ENCODE assay signal across 8 cellular contexts in genomic region chr16:3158498-3159314, GRCh38. TPM values are rescaled to one million over a fixed set of nuclear protein-coding genes. Genes with fewer than 3 reads are reported as not detected.
DNase-seq lines count a peak whose midpoint lies in the region; ATAC-seq and TF ChIP-seq lines count a peak whose summit lies in the region.

No MANE protein-coding gene starts in this region.

- H3K36me3 ChIP-seq in CD4-positive, CD25-positive, alpha-beta regulatory T cell (ENCODE audit: control insufficient read depth, insufficient read depth, low read length), result no peaks in the 10 kb centered on the region
- H3K36me3 ChIP-seq in MG63 (no peaks in the 10 kb centered on the region), left ventricle myocardium inferior (no peaks in the 10 kb centered on the region), vagina (no peaks in the 10 kb centered on the region)

- H3K27ac ChIP-seq in CD4-positive, CD25-positive, alpha-beta regulatory T cell (ENCODE audit: insufficient read depth, low read length, poor library complexity, severe bottlenecking), result peak overlapping the region; percentile 67
- peak overlapping the region; percentile 95 for H3K27ac ChIP-seq in left ventricle myocardium inferior (replicated peaks)
- peak overlapping the region; percentile 87 for H3K27ac ChIP-seq in vagina

- peaks cover 8 to 35% (median 27%) of the 10 kb centered on the region in 4 donors for H3K4me1 Mint-ChIP-seq in CD4-positive, CD25-positive, alpha-beta regulatory T cell

- H3K9me3 Mint-ChIP-seq in CD4-positive, CD25-positive, alpha-beta regulatory T cell, result peaks cover 0 to 18% (median 2%) of the 10 kb centered on the region in 7 donors

- peaks cover 3% of the 10 kb centered on the region for H3K36me3 Mint-ChIP-seq in CD4-positive, CD25-positive, alpha-beta regulatory T cell

- peak overlapping the region; percentile 94 to 97 (median 96) for H3K27ac Mint-ChIP-seq in CD4-positive, CD25-positive, alpha-beta regulatory T cell

- TF ChIP-seq POLR2A in vagina (IDR thresholded peaks at IDR 0.05), result peak in 1 of 2 donors; percentile 65

- TF ChIP-seq CTCF in left ventricle myocardium inferior (IDR thresholded peaks at IDR 0.05; ENCODE audit: borderline replicate concordance) (no peak), vagina (IDR thresholded peaks at IDR 0.05) (no peak)

- H3K4me3 Mint-ChIP-seq in CD4-positive, CD25-positive, alpha-beta regulatory T cell, result peak overlapping the region; percentile 91 to 97 (median 94)

- intact Hi-C loops in left ventricle myocardium inferior (cut with micrococcal nuclease) (no loop called here), vagina (cut with DNase I) (no loop called here)

- peaks cover 26% of the 10 kb centered on the region for H3K4me1 ChIP-seq in CD4-positive, CD25-positive, alpha-beta regulatory T cell (ENCODE audit: control insufficient read depth, insufficient read depth, low read length, poor library complexity, severe bottlenecking)
- H3K4me1 ChIP-seq in left ventricle myocardium inferior (peaks cover 30% of the 10 kb centered on the region), vagina (peaks cover 17% of the 10 kb centered on the region)

- H3K9me3 ChIP-seq in CD4-positive, CD25-positive, alpha-beta regulatory T cell (ENCODE audit: control insufficient read depth in 2 of 2, low read length in 2 of 2), result peaks cover 0 to 8% of the 10 kb centered on the region in 2 experiments
- H3K9me3 ChIP-seq in MG63 (no peaks in the 10 kb centered on the region), left ventricle myocardium inferior (replicated peaks) (peaks cover 17% of the 10 kb centered on the region), vagina (no peaks in the 10 kb centered on the region)

- H3K4me3 ChIP-seq in CD4-positive, CD25-positive, alpha-beta regulatory T cell (ENCODE audit: low read depth, low read length), result peak overlapping the region; percentile 75
- H3K4me3 ChIP-seq in MG63 (peak overlapping the region; percentile 65), left ventricle myocardium inferior (peak overlapping the region; percentile 93), vagina (peak overlapping the region; percentile 60 to 77)

- peak; percentile 89 to 94 (median 89) for DNase-seq in CD4-positive, CD25-positive, alpha-beta regulatory T cell
- peak; percentile 88 for DNase-seq in MG63
- DNase-seq in T-helper 1 cell, result peak; percentile 87 to 94 (median 94)
- peak; percentile 77 for DNase-seq in amniotic epithelial cell (ENCODE audit: low read depth)
- DNase-seq in left ventricle myocardium inferior, result peak; percentile 83
- peak; percentile 33 for DNase-seq in pulmonary artery endothelial cell (ENCODE audit: low read depth, low spot score)
- peak in 1 of 2 donors; percentile 97 for DNase-seq in vagina (ENCODE audit: extremely low spot score in 2 of 2)

- peaks cover 4% of the 10 kb centered on the region for H3K27me3 ChIP-seq in CD4-positive, CD25-positive, alpha-beta regulatory T cell (ENCODE audit: control insufficient read depth, insufficient read depth, low read length)
- H3K27me3 ChIP-seq in MG63, result no peaks in the 10 kb centered on the region
- H3K27me3 ChIP-seq in left ventricle myocardium inferior (ENCODE audit: low read depth), result peaks cover 5% of the 10 kb centered on the region
- no peaks in the 10 kb centered on the region for H3K27me3 ChIP-seq in vagina

- ATAC-seq in CD4-positive, CD25-positive, alpha-beta regulatory T cell (ENCODE audit: low read depth in 2 of 2), result peak; percentile 91 to 92
- peak; percentile 49 for ATAC-seq in GM21447 (IDR thresholded peaks at IDR 0.05; ENCODE audit: unreplicated experiment)

- H3K27me3 Mint-ChIP-seq in CD4-positive, CD25-positive, alpha-beta regulatory T cell, result peaks cover 25% of the 10 kb centered on the region

RNA-seq across cellular contexts. Expression of gene ZNF213, which starts 23.9 kb away (rescaled TPM):
- total RNA-seq in CD4-positive, CD25-positive, alpha-beta regulatory T cell, result 3.8 TPM
- polyA plus RNA-seq in CD4-positive, CD25-positive, alpha-beta regulatory T cell, result 1 to 10 TPM; 1.9 to 2.3 (median 2.1) TPM
- 2.8 and 11.9 TPM in 2 replicates for total RNA-seq in MG63 (2014; rRNA removed; shearing (Covaris generic); ENCODE audit: low replicate concordance)
- total RNA-seq in left ventricle myocardium inferior (6.2 TPM), pulmonary artery endothelial cell (4.8 and 5.0 TPM in 2 replicates), vagina (7.6 TPM)

RNA-seq across cellular contexts. Expression of gene OR1F1, which starts 29.3 kb away (rescaled TPM):
- not detected for total RNA-seq in CD4-positive, CD25-positive, alpha-beta regulatory T cell
- polyA plus RNA-seq in CD4-positive, CD25-positive, alpha-beta regulatory T cell, result under 1 TPM in 3 of 4 donors, not detected in 1; 0.20 to 0.70 (median 0.61) TPM
- not detected in 2 replicates for total RNA-seq in MG63 (2014; rRNA removed; shearing (Covaris generic); ENCODE audit: low replicate concordance)
- total RNA-seq in left ventricle myocardium inferior (not detected), pulmonary artery endothelial cell (0.13 TPM in 1 of 2 replicates, not detected in the other), vagina (not detected)

RNA-seq across cellular contexts. Expression of gene ZNF205, which starts 46.3 kb away (rescaled TPM):
- total RNA-seq in CD4-positive, CD25-positive, alpha-beta regulatory T cell, result not detected
- polyA plus RNA-seq in CD4-positive, CD25-positive, alpha-beta regulatory T cell, result not detected
- 15.5 and 22.6 TPM in 2 replicates for total RNA-seq in MG63 (2014; rRNA removed; shearing (Covaris generic); ENCODE audit: low replicate concordance)
- total RNA-seq in left ventricle myocardium inferior, result 8.0 TPM
- total RNA-seq in pulmonary artery endothelial cell, result 21.3 and 22.5 TPM in 2 replicates
- 14.2 TPM for total RNA-seq in vagina

RNA-seq across cellular contexts. Expression of gene ZSCAN10, which starts 59.6 kb away (rescaled TPM):
- 0.81 TPM for total RNA-seq in CD4-positive, CD25-positive, alpha-beta regulatory T cell
- polyA plus RNA-seq in CD4-positive, CD25-positive, alpha-beta regulatory T cell, result not detected
- not detected in 2 replicates for total RNA-seq in MG63 (2014; rRNA removed; shearing (Covaris generic); ENCODE audit: low replicate concordance)
- not detected for total RNA-seq in left ventricle myocardium inferior
- total RNA-seq in pulmonary artery endothelial cell, result not detected in 2 replicates
- total RNA-seq in vagina, result not detected
